ENCODE assay signal across 1 cellular context in genomic region chr19:1038995-1039645, GRCh38.
TF ChIP-seq lines count a peak whose summit lies in the region.

No MANE protein-coding gene starts in this region.

TF ChIP-seq in K562, 482 proteins besides CTCF, POLR2A, EP300 and RAD21 (continued from another document):
- no peak for TF ChIP-seq CHAMP1 (IDR thresholded peaks at IDR 0.05)
- peak in 1 of 2 experiments; percentile 29 for TF ChIP-seq E2F6 (IDR thresholded peaks at IDR 0.05; ENCODE audit: borderline replicate concordance in 1 of 2, extremely low read depth in 1 of 2, insufficient read depth in 1 of 2, insufficient read length in 1 of 2, low read depth in 1 of 2, low read length in 1 of 2, poor library complexity in 1 of 2, severe bottlenecking in 1 of 2)
- TF ChIP-seq SUPT5H (IDR thresholded peaks at IDR 0.05) = peak; percentile 35
- TF ChIP-seq ZNF253 (CRISPR knock-in tag; conservative IDR thresholded peaks at IDR 0.05) = 0 out of 2 replicates have a peak, but pooled peaks have one; percentile 35
- TF ChIP-seq RBM14 (IDR thresholded peaks at IDR 0.05; ENCODE audit: borderline replicate concordance, insufficient read depth, low read depth, low read length) = no peak
- no peak for TF ChIP-seq ZNF318 (IDR thresholded peaks at IDR 0.05; ENCODE audit: borderline replicate concordance in 1 of 2, low read depth in 1 of 2)
- no peak for TF ChIP-seq ETV5 (CRISPR knock-in tag; IDR thresholded peaks at IDR 0.05; ENCODE audit: low read depth)
- peak; percentile 45 for TF ChIP-seq POLR2B (IDR thresholded peaks at IDR 0.05; ENCODE audit: low read depth, partially characterized antibody)
- 0 out of 2 replicates have a peak, but pooled peaks have one; percentile 14 for TF ChIP-seq ZNF592 (IDR thresholded peaks at IDR 0.05)
- TF ChIP-seq GABPB1 (CRISPR knock-in tag; IDR thresholded peaks at IDR 0.05) = no peak
- TF ChIP-seq ZNF232 (CRISPR knock-in tag; IDR thresholded peaks at IDR 0.05) = no peak
- TF ChIP-seq MITF (IDR thresholded peaks at IDR 0.05) = no peak
- TF ChIP-seq THAP7 (CRISPR knock-in tag; IDR thresholded peaks at IDR 0.05) = peak; percentile 18; the same call in 1 of the 2 replicates
- no peak for TF ChIP-seq ZC3H8 (IDR thresholded peaks at IDR 0.05)
- TF ChIP-seq POLR2G (IDR thresholded peaks at IDR 0.05; ENCODE audit: low read depth, low read length) = no peak
- no peak for TF ChIP-seq ZNF740 (CRISPR knock-in tag; IDR thresholded peaks at IDR 0.05)
- TF ChIP-seq ZNF740 (tag; IDR thresholded peaks at IDR 0.05) = no peak
- TF ChIP-seq ZNF766 (CRISPR knock-in tag; conservative IDR thresholded peaks at IDR 0.05) = peak; percentile 58; the same call in 1 of the 2 replicates
- no peak for TF ChIP-seq BDP1 (IDR thresholded peaks at IDR 0.05; ENCODE audit: insufficient read depth, insufficient read length)
- TF ChIP-seq RNF2 (IDR thresholded peaks at IDR 0.05) = no peak
- TF ChIP-seq NR2C2 (CRISPR knock-in tag; IDR thresholded peaks at IDR 0.05) = no peak
- no peak for TF ChIP-seq NR2C2 (tag; IDR thresholded peaks at IDR 0.05)
- no peak for TF ChIP-seq MAFG (tag; conservative IDR thresholded peaks at IDR 0.05)
- TF ChIP-seq NCOA2 (IDR thresholded peaks at IDR 0.05; ENCODE audit: partially characterized antibody in 2 of 2) = no peak
- no peak for TF ChIP-seq NFXL1 (CRISPR knock-in tag; IDR thresholded peaks at IDR 0.05)
- TF ChIP-seq HDAC1 (IDR thresholded peaks at IDR 0.05) = no peak
- no peak for TF ChIP-seq KLF1 (tag; IDR thresholded peaks at IDR 0.05)
- TF ChIP-seq DEAF1 (CRISPR knock-in tag; IDR thresholded peaks at IDR 0.05) = no peak
- TF ChIP-seq BRF1 (IDR thresholded peaks at IDR 0.05; ENCODE audit: borderline replicate concordance, extremely low read depth, insufficient read length) = no peak
- TF ChIP-seq SREBF1 (IDR thresholded peaks at IDR 0.05; ENCODE audit: borderline replicate concordance, low read depth, low read length) = no peak
- no peak for TF ChIP-seq KLF13 (tag; IDR thresholded peaks at IDR 0.05; ENCODE audit: borderline replicate concordance, low read depth)
- TF ChIP-seq ZBTB5 (IDR thresholded peaks at IDR 0.05) = no peak
- TF ChIP-seq CBX5 (IDR thresholded peaks at IDR 0.05; ENCODE audit: borderline replicate concordance, low read depth) = no peak
TF ChIP-seq in K562: peak in this region for 9.
